ENCODE assay signal across 7 cellular contexts in the genomic region with DNA sequence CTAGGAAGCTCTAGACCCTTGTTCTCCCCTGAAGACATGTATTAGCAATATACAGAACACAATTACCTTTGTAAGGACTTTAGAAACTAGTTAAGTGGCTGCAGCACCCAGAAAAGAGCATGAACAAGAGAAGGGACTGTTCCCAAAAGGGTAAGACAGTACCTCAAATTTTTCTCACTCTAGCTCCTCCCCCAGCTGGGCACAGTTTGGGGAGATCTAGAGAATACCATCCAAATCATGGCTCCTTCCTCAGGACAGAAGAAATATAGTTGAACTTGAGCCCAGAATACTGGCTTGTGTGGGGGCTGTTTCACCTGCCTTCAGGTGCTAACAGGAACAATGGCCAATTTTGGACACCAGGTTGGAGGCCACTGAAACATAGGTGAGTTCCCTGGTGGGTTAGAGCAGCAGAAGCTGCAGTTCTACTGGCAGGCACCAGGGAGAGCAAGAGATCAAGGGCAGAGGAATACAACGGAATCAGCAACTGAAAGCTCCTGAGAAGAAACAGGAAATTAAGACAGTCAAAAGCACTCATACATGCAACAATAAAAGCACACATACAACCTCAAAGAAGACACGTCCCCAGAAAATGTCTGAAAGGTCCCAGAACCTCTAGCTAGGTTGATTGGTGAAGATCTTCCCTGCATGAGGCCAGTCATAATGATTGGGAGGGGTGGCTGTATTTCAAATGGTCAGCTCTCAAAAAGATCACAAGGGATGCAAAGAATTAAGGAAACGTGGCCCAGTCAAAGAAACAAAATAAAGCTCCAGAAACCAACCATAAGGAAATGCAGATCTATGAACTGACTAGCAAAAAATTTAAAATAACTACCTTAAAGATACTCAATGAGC.
DNase-seq lines count a peak whose midpoint lies in the region; ATAC-seq and TF ChIP-seq lines count a peak whose summit lies in the region.

No MANE protein-coding gene starts in this region.

- ATAC-seq in GM21717 (IDR thresholded peaks at IDR 0.05; ENCODE audit: unreplicated experiment), result peak; percentile 90

- H3K4me1 Mint-ChIP-seq in immature natural killer cell, result peaks cover 5 to 6% of the 10 kb centered on the region in 2 donors

- H3K27me3 Mint-ChIP-seq in immature natural killer cell (ENCODE audit: low read depth in 3 of 3), result peaks cover 0 to 5% (median 2%) of the 10 kb centered on the region in 3 donors

- DNase-seq in GM10266 (ENCODE audit: extremely low spot score) (peak; percentile 60), T-helper 2 cell (peak in 4 of 5 experiments; percentile 19 to 82 (median 31)), amniotic epithelial cell (ENCODE audit: low read depth) (peak; percentile 57), immature natural killer cell (peak; percentile 32 to 58 (median 47))
- DNase-seq in stimulated activated CD4-positive, alpha-beta T cell treated with anti-CD3 and anti-CD28 coated beads, Interleukin-4, amount 100 ng/mL, for 24 hours, result peak; percentile 61

- TF ChIP-seq RAD21 in Ishikawa (IDR thresholded peaks at IDR 0.05; ENCODE audit: low read depth), result peak; percentile 89

- peak; percentile 89 for TF ChIP-seq CTCF in GM10266 (IDR thresholded peaks at IDR 0.05; ENCODE audit: control insufficient read depth, insufficient read depth, low read depth, missing control alignments)

- H3K9me3 Mint-ChIP-seq in immature natural killer cell, result no peaks in the 10 kb centered on the region

- H3K36me3 Mint-ChIP-seq in immature natural killer cell, result no peaks in the 10 kb centered on the region

- no peak overlapping the region for H3K27ac Mint-ChIP-seq in immature natural killer cell

- TF ChIP-seq EP300 in Ishikawa (IDR thresholded peaks at IDR 0.05; ENCODE audit: borderline replicate concordance), result no peak

- H3K4me3 Mint-ChIP-seq in immature natural killer cell, result peak overlapping the region in 2 of 5 donors; percentile 22 to 27

TF ChIP-seq in Ishikawa, 13 proteins besides CTCF, POLR2A, EP300 and RAD21:
- no peak for TF ChIP-seq FOXM1 (IDR thresholded peaks at IDR 0.05; ENCODE audit: borderline replicate concordance, low read depth)
- TF ChIP-seq ZBTB7A (IDR thresholded peaks at IDR 0.05; ENCODE audit: low read depth), result no peak
- TF ChIP-seq TAF1 (IDR thresholded peaks at IDR 0.05; ENCODE audit: low read depth), result no peak
- no peak for TF ChIP-seq REST (IDR thresholded peaks at IDR 0.05; ENCODE audit: low read depth)
- no peak for TF ChIP-seq CEBPB (IDR thresholded peaks at IDR 0.05)
- no peak for TF ChIP-seq TEAD4 (IDR thresholded peaks at IDR 0.05)
- TF ChIP-seq, protein P1, sequence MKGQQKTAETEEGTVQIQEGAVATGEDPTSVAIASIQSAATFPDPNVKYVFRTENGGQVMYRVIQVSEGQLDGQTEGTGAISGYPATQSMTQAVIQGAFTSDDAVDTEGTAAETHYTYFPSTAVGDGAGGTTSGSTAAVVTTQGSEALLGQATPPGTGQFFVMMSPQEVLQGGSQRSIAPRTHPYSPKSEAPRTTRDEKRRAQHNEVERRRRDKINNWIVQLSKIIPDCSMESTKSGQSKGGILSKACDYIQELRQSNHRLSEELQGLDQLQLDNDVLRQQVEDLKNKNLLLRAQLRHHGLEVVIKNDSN (IDR thresholded peaks at IDR 0.05), result no peak
- TF ChIP-seq YY1 (IDR thresholded peaks at IDR 0.05; ENCODE audit: low read depth), result no peak
- TF ChIP-seq EGR1 (IDR thresholded peaks at IDR 0.05), result no peak
- TF ChIP-seq, protein P2, sequence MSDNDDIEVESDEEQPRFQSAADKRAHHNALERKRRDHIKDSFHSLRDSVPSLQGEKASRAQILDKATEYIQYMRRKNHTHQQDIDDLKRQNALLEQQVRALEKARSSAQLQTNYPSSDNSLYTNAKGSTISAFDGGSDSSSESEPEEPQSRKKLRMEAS (IDR thresholded peaks at IDR 0.05), result no peak
- no peak for TF ChIP-seq TCF12 (IDR thresholded peaks at IDR 0.05; ENCODE audit: low read depth)
- no peak for TF ChIP-seq NFIC (IDR thresholded peaks at IDR 0.05)

Comparison
In these comparisons a context has a peak if more than half of its experiments do, and no peak if none do; other contexts are left out.
1. Peak in every context shown above with its lines: DNase-seq and ATAC-seq.